ENCODE assay signal across 11 cellular contexts in genomic region chr22:17569971-17570511, GRCh38. TPM values are rescaled to one million over a fixed set of nuclear protein-coding genes. Genes with fewer than 3 reads are reported as not detected.
DNase-seq lines count a peak whose midpoint lies in the region; ATAC-seq and TF ChIP-seq lines count a peak whose summit lies in the region.
"Had no signal": no experiment of that assay in that cellular context is flagged by ENCODE, and none has a peak within 500 bp of the region (broad histone marks: within the 10 kb centered on the region; RNA-seq: fewer than 3 reads in every experiment).

No MANE protein-coding gene starts in this region.

- no peaks in the 10 kb centered on the region for H3K27me3 ChIP-seq in neural progenitor cell
- H3K27me3 ChIP-seq in naive thymus-derived CD4-positive, alpha-beta T cell (ENCODE audit: control insufficient read depth in 2 of 2, insufficient read depth in 2 of 2, low read length in 2 of 2), result no peaks in the 10 kb centered on the region
- H3K27me3 ChIP-seq: BLaER1, SJSA1 had no signal

- H3K4me3 ChIP-seq in fibroblast of pulmonary artery (replicated peaks; ENCODE audit: low read depth, low read length) (peak overlapping the region; percentile 21), neural progenitor cell (no peak overlapping the region)
- H3K4me3 ChIP-seq in naive thymus-derived CD4-positive, alpha-beta T cell (ENCODE audit: low read length), result no peak overlapping the region
- H3K4me3 ChIP-seq: BLaER1, SJSA1 had no signal

- H3F3A ChIP-seq in neural progenitor cell (ENCODE audit: low read depth), result peaks cover 20% of the 10 kb centered on the region

- POLR2A ChIA-PET in naive thymus-derived CD4-positive, alpha-beta T cell (lab: Charles Lee), result no interaction called here

- no peak overlapping the region for H3K9ac ChIP-seq in neural progenitor cell
- H3K9ac ChIP-seq: BLaER1 had no signal

- H3K27me3 Mint-ChIP-seq in neural progenitor cell (ENCODE audit: insufficient read depth, low read depth), result peaks cover 10% of the 10 kb centered on the region
- peaks cover 0 to 20% (median 9%) of the 10 kb centered on the region in 5 donors for H3K27me3 Mint-ChIP-seq in naive thymus-derived CD4-positive, alpha-beta T cell

- ATAC-seq in naive thymus-derived CD4-positive, alpha-beta T cell, result no peak
- no peak for ATAC-seq in HG02840 (IDR thresholded peaks at IDR 0.05; ENCODE audit: low FRiP score, unreplicated experiment)

- TF ChIP-seq CTCF in fibroblast of pulmonary artery (IDR thresholded peaks at IDR 0.05; ENCODE audit: low read length, missing control alignments), result no peak
- no peak for TF ChIP-seq CTCF in neural progenitor cell (IDR thresholded peaks at IDR 0.05)

- no peaks in the 10 kb centered on the region for H3K9me3 Mint-ChIP-seq in neural progenitor cell
- H3K9me3 Mint-ChIP-seq in naive thymus-derived CD4-positive, alpha-beta T cell, result peaks cover 0 to 4% (median 0%) of the 10 kb centered on the region in 11 donors

- H3K4me1 ChIP-seq in neural progenitor cell, result peaks cover 21% of the 10 kb centered on the region
- no peaks in the 10 kb centered on the region for H3K4me1 ChIP-seq in naive thymus-derived CD4-positive, alpha-beta T cell (ENCODE audit: control insufficient read depth in 2 of 2, insufficient read depth in 2 of 2, low read length in 2 of 2)

- H3K9me3 ChIP-seq in neural progenitor cell (ENCODE audit: low read depth), result no peaks in the 10 kb centered on the region
- no peaks in the 10 kb centered on the region for H3K9me3 ChIP-seq in naive thymus-derived CD4-positive, alpha-beta T cell (ENCODE audit: control insufficient read depth in 2 of 3, low read length in 3 of 3)
- H3K9me3 ChIP-seq: BLaER1, SJSA1 had no signal

- H3K4me1 Mint-ChIP-seq in neural progenitor cell, result peaks cover 37% of the 10 kb centered on the region
- H3K4me1 Mint-ChIP-seq in naive thymus-derived CD4-positive, alpha-beta T cell, result peaks cover 0 to 1% (median 0%) of the 10 kb centered on the region in 7 donors

- H3K4me3 Mint-ChIP-seq in neural progenitor cell, result no peak overlapping the region
- no peak overlapping the region for H3K4me3 Mint-ChIP-seq in naive thymus-derived CD4-positive, alpha-beta T cell

- no peaks in the 10 kb centered on the region for H3K79me2 ChIP-seq in neural progenitor cell (ENCODE audit: low read depth)

- H4K20me1 ChIP-seq in neural progenitor cell (ENCODE audit: low read depth), result no peaks in the 10 kb centered on the region
- H4K20me1 ChIP-seq: BLaER1 had no signal

- peak overlapping the region; percentile 53 for H2AFZ ChIP-seq in neural progenitor cell (replicated peaks)

- H3K27ac Mint-ChIP-seq in neural progenitor cell, result peak overlapping the region; percentile 88
- no peak overlapping the region for H3K27ac Mint-ChIP-seq in naive thymus-derived CD4-positive, alpha-beta T cell

- H3K36me3 Mint-ChIP-seq in neural progenitor cell, result peaks cover 2% of the 10 kb centered on the region
- H3K36me3 Mint-ChIP-seq in naive thymus-derived CD4-positive, alpha-beta T cell, result no peaks in the 10 kb centered on the region

- H3K36me3 ChIP-seq in neural progenitor cell, result no peaks in the 10 kb centered on the region
- no peaks in the 10 kb centered on the region for H3K36me3 ChIP-seq in naive thymus-derived CD4-positive, alpha-beta T cell (ENCODE audit: control insufficient read depth in 2 of 3, insufficient read depth in 3 of 3, low read length in 3 of 3)
- H3K36me3 ChIP-seq: BLaER1, SJSA1 had no signal

- peak; percentile 66 for DNase-seq in Ammon's horn (ENCODE audit: low spot score)
- DNase-seq in fibroblast of pulmonary artery (ENCODE audit: low read depth), result peak; percentile 84
- DNase-seq in neural progenitor cell (ENCODE audit: low spot score), result no peak
- DNase-seq in naive thymus-derived CD4-positive, alpha-beta T cell, result no peak
- no peak for DNase-seq in T1000 (lab: John Stamatoyannopoulos, UW)
- DNase-seq in amniotic stem cell (lab: John Stamatoyannopoulos, UW), result no peak
- DNase-seq: activated effector memory CD4-positive, alpha-beta T cell treated with Interleukin-2 at 50 U/mL for 16 hours had no signal

- CTCF ChIA-PET in naive thymus-derived CD4-positive, alpha-beta T cell (lab: Charles Lee), result no interaction called here

- peak overlapping the region; percentile 6 for H3K4me2 ChIP-seq in neural progenitor cell
- H3K4me2 ChIP-seq: BLaER1 had no signal

- intact Hi-C loops in naive thymus-derived CD4-positive, alpha-beta T cell (cut with micrococcal nuclease), result no loop called here

- H3K27ac ChIP-seq in neural progenitor cell, result no peak overlapping the region
- H3K27ac ChIP-seq in naive thymus-derived CD4-positive, alpha-beta T cell (ENCODE audit: low read depth, low read length), result no peak overlapping the region
- H3K27ac ChIP-seq: BLaER1, SJSA1 had no signal

TF ChIP-seq in PFSK-1, 5 proteins besides CTCF, POLR2A, EP300 and RAD21:
- no peak for TF ChIP-seq SIN3A (IDR thresholded peaks at IDR 0.05; ENCODE audit: borderline replicate concordance, insufficient read depth, low read length)
- peak; percentile 32; the same call in 1 of the 2 replicates for TF ChIP-seq POLR2AphosphoS5 (IDR thresholded peaks at IDR 0.05; ENCODE audit: low read depth, low read length)
TF ChIP-seq in PFSK-1: peak in this region for 1.

RNA-seq across cellular contexts. Expression of gene SLC25A18, which starts 6.7 kb away (rescaled TPM):
- 0.56 TPM for polyA plus RNA-seq in PFSK-1 (2012; ENCODE audit: insufficient read length, low read depth)
- total RNA-seq in neural progenitor cell (ENCODE audit: low replicate concordance), result 0.37 and 0.88 TPM in 2 replicates
- total RNA-seq in naive thymus-derived CD4-positive, alpha-beta T cell, result not detected
- under 1 TPM in 1 of 2 donors, not detected in 1; 0.08 TPM for polyA plus RNA-seq in naive thymus-derived CD4-positive, alpha-beta T cell
- total RNA-seq: SJSA1 had no signal

RNA-seq across cellular contexts. Expression of gene ATP6V1E1, which starts 58.5 kb away (rescaled TPM):
- polyA plus RNA-seq in PFSK-1 (2012; ENCODE audit: insufficient read length, low read depth), result 120 TPM
- 79.0 and 87.1 TPM in 2 replicates for total RNA-seq in neural progenitor cell (ENCODE audit: low replicate concordance)
- 100 to 1,000 TPM in 1 of 5 experiments, 10 to 100 TPM in 4; 51.0 to 101 (median 80.4) TPM for total RNA-seq in naive thymus-derived CD4-positive, alpha-beta T cell
- polyA plus RNA-seq in naive thymus-derived CD4-positive, alpha-beta T cell, result 100 to 1,000 TPM in 1 of 2 donors, 10 to 100 TPM in 1; 92.2 to 120 TPM

Comparison
In these comparisons a context has a peak if more than half of its experiments do, and no peak if none do; other contexts are left out.
1. DNase-seq: peak in Ammon's horn (single experiment) and fibroblast of pulmonary artery (single experiment); none in neural progenitor cell (single experiment), naive thymus-derived CD4-positive, alpha-beta T cell (0 of 9), T1000 (single experiment) and amniotic stem cell (single experiment).